ENCODE assay signal across 11 cellular contexts in the genomic region with DNA sequence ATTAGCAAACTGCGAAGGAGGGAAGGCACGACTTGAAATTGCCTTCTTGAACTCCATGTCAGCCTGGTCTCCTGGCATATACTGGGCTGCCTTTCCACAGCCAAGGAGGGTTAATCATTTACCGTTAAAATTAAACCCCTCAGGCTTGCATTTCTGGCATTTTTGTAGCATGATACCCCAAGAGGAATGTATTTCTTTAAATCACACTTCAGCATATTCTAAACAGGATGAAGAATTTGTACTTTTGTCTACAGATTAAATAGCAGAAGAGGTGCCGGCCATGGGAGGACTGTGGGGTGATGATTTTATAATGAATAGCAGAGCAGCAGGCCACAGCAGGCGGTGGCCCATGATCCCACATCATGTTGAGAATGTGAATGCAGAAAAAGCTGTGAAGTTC.
A peak's percentile ranks its signal among the peaks of the same experiment; 100 is the strongest.
DNase-seq lines count a peak whose midpoint lies in the region; ATAC-seq and TF ChIP-seq lines count a peak whose summit lies in the region.
"Had no signal": no experiment of that assay in that cellular context is flagged by ENCODE, and none has a peak within 500 bp of the region (broad histone marks: within the 10 kb centered on the region; RNA-seq: fewer than 3 reads in every experiment).

No MANE protein-coding gene starts in this region.

- H3K4me1 Mint-ChIP-seq in activated T-helper 17 cell treated with anti-CD3 and anti-CD28 coated beads, Interleukin-2, amount 50 U/mL, for 72 hours = no peaks in the 10 kb centered on the region

- H3K27me3 Mint-ChIP-seq in activated T-helper 17 cell treated with anti-CD3 and anti-CD28 coated beads, Interleukin-2, amount 50 U/mL, for 72 hours = peaks cover 33% of the 10 kb centered on the region

- H3K4me3 Mint-ChIP-seq in activated T-helper 17 cell treated with anti-CD3 and anti-CD28 coated beads, Interleukin-2, amount 50 U/mL, for 72 hours = no peak overlapping the region
- H3K4me3 Mint-ChIP-seq: stimulated activated naive CD8-positive, alpha-beta T cell treated with anti-CD3 and anti-CD28 coated beads, Interleukin-15, Interleukin-2, amounts not matched to agents 100 ng/mL and 50 ng/mL, for 24 hours had no signal

- H3K4me1 ChIP-seq in foreskin keratinocyte = peaks cover 8% of the 10 kb centered on the region
- H3K4me1 ChIP-seq: pancreas had no signal

- no peak for TF ChIP-seq CTCF in foreskin keratinocyte (conservative IDR thresholded peaks at IDR 0.05)

- ATAC-seq in foreskin keratinocyte (peak; percentile 75), HG03565 (IDR thresholded peaks at IDR 0.05; ENCODE audit: unreplicated experiment) (no peak)
- no peak for ATAC-seq in activated T-helper 17 cell treated with anti-CD3 and anti-CD28 coated beads, Interleukin-2, amount 50 U/mL, for 72 hours (replicated peaks)

- H3K36me3 Mint-ChIP-seq in activated T-helper 17 cell treated with anti-CD3 and anti-CD28 coated beads, Interleukin-2, amount 50 U/mL, for 72 hours (ENCODE audit: low read depth) = no peaks in the 10 kb centered on the region

- no peaks in the 10 kb centered on the region for H3K27me3 ChIP-seq in foreskin keratinocyte
- H3K27me3 ChIP-seq: cardiac muscle cell, pancreas had no signal

- no peak overlapping the region for H3K27ac ChIP-seq in foreskin keratinocyte
- H3K27ac ChIP-seq: cardiac muscle cell, pancreas had no signal

- no peak overlapping the region for H3K27ac Mint-ChIP-seq in activated T-helper 17 cell treated with anti-CD3 and anti-CD28 coated beads, Interleukin-2, amount 50 U/mL, for 72 hours
- H3K27ac Mint-ChIP-seq: stimulated activated naive CD8-positive, alpha-beta T cell treated with anti-CD3 and anti-CD28 coated beads, Interleukin-15, Interleukin-2, amounts not matched to agents 100 ng/mL and 50 ng/mL, for 24 hours had no signal

- H3K9me3 Mint-ChIP-seq in activated T-helper 17 cell treated with anti-CD3 and anti-CD28 coated beads, Interleukin-2, amount 50 U/mL, for 72 hours = no peaks in the 10 kb centered on the region
- H3K9me3 Mint-ChIP-seq: stimulated activated naive CD8-positive, alpha-beta T cell treated with anti-CD3 and anti-CD28 coated beads, Interleukin-15, Interleukin-2, amounts not matched to agents 100 ng/mL and 50 ng/mL, for 24 hours had no signal

- peak; percentile 20 for DNase-seq in H4 (ENCODE audit: low spot score)
- DNase-seq in amniotic stem cell (lab: John Stamatoyannopoulos, UW) = peak; percentile 33
- peak; percentile 42 to 76 for DNase-seq in foreskin keratinocyte
- DNase-seq in smooth muscle cell of the brain vasculature (ENCODE audit: low read depth, low spot score) = peak; percentile 32
- no peak for DNase-seq in stimulated activated CD4-positive, alpha-beta T cell treated with anti-CD3 and anti-CD28 coated beads, Interleukin-15, amount 100 ng/mL, for 24 hours
- DNase-seq: DMS79, pancreas had no signal
